Comparison of ENCODE assay signal across 13 cellular contexts in genomic region chr10:73866621-73867020, GRCh38. TPM values are rescaled to one million over a fixed set of nuclear protein-coding genes. Genes with fewer than 3 reads are reported as not detected.
DNase-seq lines count a peak whose midpoint lies in the region; ATAC-seq and TF ChIP-seq lines count a peak whose summit lies in the region.
"Had no signal": no experiment of that assay in that cellular context is flagged by ENCODE, and none has a peak within 500 bp of the region (broad histone marks: within the 10 kb centered on the region; RNA-seq: fewer than 3 reads in every experiment).

No MANE protein-coding gene starts in this region.

- H3K27ac Mint-ChIP-seq in Caco-2 (ENCODE audit: unreplicated experiment) = no peak overlapping the region

- H3K4me3 ChIP-seq in OCI-LY3 (ENCODE audit: low read length) = no peak overlapping the region
- H3K4me3 ChIP-seq in effector memory CD4-positive, alpha-beta T cell (ENCODE audit: insufficient read depth, low read depth, low read length, poor library complexity, severe bottlenecking) = no peak overlapping the region
- peak overlapping the region in 1 of 8 donors; percentile 66 for H3K4me3 ChIP-seq in spleen
- no peak overlapping the region for H3K4me3 ChIP-seq in Caco-2 (ENCODE audit: low read depth, low read length)
- H3K4me3 ChIP-seq: GM23248, smooth muscle cell had no signal

- 57 to 79% (median 65%) methylated on average over 7 of the region's 7 CpGs for WGBS in spleen, 5 donors

- DNase-seq in NCI-H82 (lab: John Stamatoyannopoulos, UW) (peak; percentile 45), NCI-H82 treated with DMSO at 0.1 percent for 48 hours (lab: John Stamatoyannopoulos, UW; ENCODE audit: unreplicated experiment) (no peak), spleen (no peak), NCI-H1417 treated with DMSO at 0.1 percent for 48 hours (lab: John Stamatoyannopoulos, UW) (no peak), Caco-2 (no peak), left colon (no peak)
- no peak for DNase-seq in effector memory CD4-positive, alpha-beta T cell
- DNase-seq: GM23248, midbrain, NCI-H524 treated with DMSO at 0.1 percent for 48 hours had no signal

- H4K20me1 ChIP-seq in OCI-LY3 (ENCODE audit: insufficient read depth, low read length) = no peaks in the 10 kb centered on the region

- H3K27ac ChIP-seq in OCI-LY3 (ENCODE audit: low read length) (0 out of 2 replicates have a peak overlapping the region, but pooled peaks have one; percentile 81), spleen (peak overlapping the region; percentile 82 to 95 (median 92))
- H3K27ac ChIP-seq in effector memory CD4-positive, alpha-beta T cell (ENCODE audit: insufficient read depth, low read length, poor library complexity, severe bottlenecking) = peak overlapping the region; percentile 72
- H3K27ac ChIP-seq: 22Rv1, GM23248 had no signal

- H3K36me3 ChIP-seq in OCI-LY3 (replicated peaks; ENCODE audit: low read depth, low read length) (no peaks in the 10 kb centered on the region), spleen (peaks cover 0 to 65% (median 15%) of the 10 kb centered on the region in 6 donors), Caco-2 (ENCODE audit: control insufficient read depth, insufficient read depth, low read length) (peaks cover 13% of the 10 kb centered on the region)
- H3K36me3 ChIP-seq in effector memory CD4-positive, alpha-beta T cell (ENCODE audit: control insufficient read depth, insufficient read depth, low read length) = peaks cover 10% of the 10 kb centered on the region

- CTCF ChIA-PET in Caco-2 (lab: Charles Lee) = no interaction called here

- H3K9me3 Mint-ChIP-seq in Caco-2 (ENCODE audit: unreplicated experiment) = no peaks in the 10 kb centered on the region

- H3K4me1 Mint-ChIP-seq in Caco-2 (ENCODE audit: low read depth, unreplicated experiment) = peaks cover 13% of the 10 kb centered on the region

- intact Hi-C loops in spleen (cut with DNase I; ENCODE audit: low total_unique reads) = no loop called here
- intact Hi-C loops in Caco-2 (cut with micrococcal nuclease; ENCODE audit: unreplicated experiment) = no loop called here
- intact Hi-C loops in left colon (cut with DNase I, micrococcal nuclease) = no loop called here

- no peak overlapping the region for H3K4me2 ChIP-seq in OCI-LY3 (ENCODE audit: low read length)
- H3K4me2 ChIP-seq: smooth muscle cell had no signal

- H3K27me3 Mint-ChIP-seq in Caco-2 (ENCODE audit: insufficient read depth, unreplicated experiment) = no peaks in the 10 kb centered on the region

- no peak overlapping the region for H3K4me3 Mint-ChIP-seq in Caco-2 (ENCODE audit: unreplicated experiment)

- BruUV-seq in Caco-2 (replicated peaks; lab: Mats Ljungman, UMichigan) = no TSS peak

- H3K36me3 Mint-ChIP-seq in Caco-2 (ENCODE audit: insufficient read depth, unreplicated experiment) = peaks cover 86% of the 10 kb centered on the region

- no peak for TF ChIP-seq CTCF in OCI-LY3 (IDR thresholded peaks at IDR 0.05; ENCODE audit: low read depth, low read length)
- TF ChIP-seq CTCF in spleen (IDR thresholded peaks at IDR 0.05 in 8 of 11, conservative IDR thresholded peaks at IDR 0.05 in 3 of 11) = no peak
- TF ChIP-seq CTCF in Caco-2 (IDR thresholded peaks at IDR 0.05; ENCODE audit: insufficient read depth in 1 of 2, low read depth in 1 of 2, low read length in 1 of 2, severe bottlenecking in 1 of 2, unreplicated experiment in 1 of 2) = no peak

- no peak for ATAC-seq in left colon

- H3K9ac ChIP-seq in OCI-LY3 (ENCODE audit: low read length) = no peak overlapping the region
- H3K9ac ChIP-seq: GM23248 had no signal

- no peak for TF ChIP-seq POLR2A in spleen (IDR thresholded peaks at IDR 0.05)

- H3K27me3 ChIP-seq in OCI-LY3 (ENCODE audit: low read depth, low read length) = no peaks in the 10 kb centered on the region
- no peaks in the 10 kb centered on the region for H3K27me3 ChIP-seq in effector memory CD4-positive, alpha-beta T cell (replicated peaks; ENCODE audit: control insufficient read depth, insufficient read depth, low read length, poor library complexity, severe bottlenecking)
- H3K27me3 ChIP-seq in spleen (replicated peaks in 1 of 7) = no peaks in the 10 kb centered on the region
- no peaks in the 10 kb centered on the region for H3K27me3 ChIP-seq in Caco-2 (replicated peaks; ENCODE audit: control insufficient read depth, insufficient read depth, low read length)

- POLR2A ChIA-PET in Caco-2 (lab: Charles Lee) = no interaction called here

- H3K4me1 ChIP-seq in OCI-LY3 (ENCODE audit: low read length) (peaks cover 17% of the 10 kb centered on the region), spleen (peaks cover 35 to 100% (median 67%) of the 10 kb centered on the region in 6 donors), Caco-2 (peaks cover 19% of the 10 kb centered on the region)
- H3K4me1 ChIP-seq in effector memory CD4-positive, alpha-beta T cell (ENCODE audit: control insufficient read depth, insufficient read depth, low read length, poor library complexity, severe bottlenecking) = peaks cover 37% of the 10 kb centered on the region

- no peak overlapping the region for H2AFZ ChIP-seq in OCI-LY3 (ENCODE audit: low read depth, low read length)
- H2AFZ ChIP-seq: GM23248 had no signal

- no peaks in the 10 kb centered on the region for H3K79me2 ChIP-seq in OCI-LY3 (ENCODE audit: low read length)

- H3K9me3 ChIP-seq in OCI-LY3 (ENCODE audit: insufficient read depth, low read length) (no peaks in the 10 kb centered on the region), spleen (no peaks in the 10 kb centered on the region), Caco-2 (no peaks in the 10 kb centered on the region)
- H3K9me3 ChIP-seq in effector memory CD4-positive, alpha-beta T cell (ENCODE audit: control insufficient read depth, low read length) = no peaks in the 10 kb centered on the region

RNA-seq across cellular contexts. Expression of gene CAMK2G, which starts 7.7 kb away (rescaled TPM):
- total RNA-seq in spleen (10 to 100 TPM; 32.7 to 55.2 (median 45.8) TPM), Caco-2 (2022) (78.0 and 78.8 TPM in 2 replicates), left colon (10 to 100 TPM; 52.3 to 56.1 TPM)
- 10 to 100 TPM; 10.4 to 18.0 (median 17.1) TPM for polyA plus RNA-seq in spleen

RNA-seq across cellular contexts. Expression of gene PLAU, which starts 44.3 kb away (rescaled TPM):
- total RNA-seq in spleen (10 to 100 TPM; 19.1 to 95.0 (median 40.7) TPM), Caco-2 (2022) (1.2 and 1.8 TPM in 2 replicates), left colon (1 to 10 TPM; 3.5 to 7.1 TPM)
- polyA plus RNA-seq in spleen = 10 to 100 TPM in 2 of 3 donors, 1 to 10 TPM in 1; 9.6 to 18.3 (median 16.8) TPM

RNA-seq across cellular contexts. Expression of gene NDST2, which starts 55.2 kb away (rescaled TPM):
- total RNA-seq in spleen = 100 to 1,000 TPM in 5 of 7 donors, 10 to 100 TPM in 2; 84.6 to 159 (median 117) TPM
- polyA plus RNA-seq in spleen = 10 to 100 TPM; 10.9 to 21.7 (median 12.3) TPM
- total RNA-seq in Caco-2 (2022) = 16.8 and 18.6 TPM in 2 replicates
- total RNA-seq in left colon = 10 to 100 TPM; 21.4 to 24.3 TPM
